In genomic region chrX:18545771-18546170, GRCh38 we compare ENCODE assay signal across 35 cellular contexts.
"Had no signal": no experiment of that assay in that cellular context is flagged by ENCODE, and none has a peak within 500 bp of the region (broad histone marks: within the 10 kb centered on the region; RNA-seq: fewer than 3 reads in every experiment).

No MANE protein-coding gene starts in this region.

- H3K4me3 ChIP-seq: adrenal gland, breast epithelium, cardiac muscle cell, colonic mucosa, esophagus squamous epithelium, gastroesophageal sphincter, heart right ventricle had no signal

- H3K27me3 ChIP-seq: adrenal gland, cardiac muscle cell, colonic mucosa, esophagus squamous epithelium, gastroesophageal sphincter had no signal

- FAIRE-seq: endometrium, endothelial cell of umbilical vein had no signal

- H3K4me1 ChIP-seq: adrenal gland, breast epithelium, colonic mucosa, esophagus squamous epithelium, heart right ventricle had no signal

- H3K36me3 ChIP-seq: adrenal gland, breast epithelium, cardiac muscle cell, colonic mucosa, esophagus squamous epithelium, gastroesophageal sphincter, heart right ventricle had no signal

- H3K9me3 Mint-ChIP-seq: activated CD4-positive, alpha-beta memory T cell treated with anti-CD3 and anti-CD28 coated beads for 36 hours; activated CD4-positive, alpha-beta T cell treated with anti-CD3 and anti-CD28 coated beads, Interleukin-2, amount 10 ng/mL, durations not matched to agents 24 days and 14 days; activated naive CD4-positive, alpha-beta T cell treated with anti-CD3 and anti-CD28 coated beads for 36 hours; activated naive CD4-positive, alpha-beta T cell treated with anti-CD3 and anti-CD28 coated beads, Interleukin-2, amount 50 U/mL, for 24 hours; activated naive CD8-positive, alpha-beta T cell treated with anti-CD3 and anti-CD28 coated beads, Interleukin-2, amount 50 U/mL, for 24 hours; activated T-helper 1 cell treated with anti-CD3 and anti-CD28 coated beads, Interleukin-12 subunit alpha, Interleukin-12 subunit beta, Interleukin-2, Interleukin-4 antibody, amounts not matched to agents 30 ng/mL and 10 ng/mL and 1 ng/mL, durations not matched to agents 14 hours and 24 hours and 36 hours; activated T-helper 2 cell treated with anti-CD3 and anti-CD28 coated beads, Interferon-gamma antibody, Interleukin-2, Interleukin-4, amounts not matched to agents 10 μg/mL and 5 μg/mL and 100 μg/mL, durations not matched to agents 14 hours and 24 hours and 36 hours had no signal

- DNase-seq: activated CD4-positive, alpha-beta memory T cell treated with anti-CD3 and anti-CD28 coated beads for 36 hours; activated CD4-positive, alpha-beta T cell treated with anti-CD3 and anti-CD28 coated beads for 36 hours; activated CD4-positive, alpha-beta T cell treated with anti-CD3 and anti-CD28 coated beads, Interleukin-2, amount 10 ng/mL, durations not matched to agents 24 days and 14 days; activated CD4-positive, CD25-positive, alpha-beta regulatory T cell; activated CD4-positive, CD25-positive, alpha-beta regulatory T cell treated with anti-CD3 and anti-CD28 coated beads, Interleukin-2, amount 50 U/mL, for 72 hours; activated CD8-positive, alpha-beta memory T cell treated with anti-CD3 and anti-CD28 coated beads, Interleukin-2, amount 10 ng/mL, durations not matched to agents 7 days and 5 days; activated CD8-positive, alpha-beta memory T cell treated with anti-CD3 and anti-CD28 coated beads, Interleukin-2, amount 50 U/mL, for 4 hours; activated CD8-positive, alpha-beta T cell treated with anti-CD3 and anti-CD28 coated beads, Interleukin-2, amount 10 ng/mL, durations not matched to agents 7 days and 5 days; activated effector memory CD4-positive, alpha-beta T cell treated with anti-CD3 and anti-CD28 coated beads, Interleukin-2, amount 50 U/mL, for 16 hours; activated naive CD4-positive, alpha-beta T cell treated with anti-CD3 and anti-CD28 coated beads for 36 hours; activated naive CD8-positive, alpha-beta T cell treated with anti-CD3 and anti-CD28 coated beads for 36 hours; activated naive CD8-positive, alpha-beta T cell treated with anti-CD3 and anti-CD28 coated beads, Interleukin-2, amount 50 U/mL, for 24 hours; activated T-cell treated with anti-CD3 and anti-CD28 coated beads, Interleukin-2, amount 50 U/mL, for 1 hour; activated T-cell treated with anti-CD3 and anti-CD28 coated beads, Interleukin-2, amount 50 U/mL, for 48 hours; adrenal gland; amygdala; aorta; central memory CD4-positive, alpha-beta T cell; cerebellar nuclear complex; colonic mucosa; effector CD8-positive, alpha-beta T cell; esophagus squamous epithelium; foreskin melanocyte; heart right ventricle; T-helper 2 cell had no signal

- ATAC-seq: activated CD4-positive, alpha-beta T cell treated with anti-CD3 and anti-CD28 coated beads for 36 hours; activated CD8-positive, alpha-beta memory T cell treated with anti-CD3 and anti-CD28 coated beads, Interleukin-2, amount 10 ng/mL, durations not matched to agents 7 days and 5 days; activated CD8-positive, alpha-beta T cell treated with anti-CD3 and anti-CD28 coated beads, Interleukin-2, amount 10 ng/mL, durations not matched to agents 7 days and 5 days; activated naive CD8-positive, alpha-beta T cell treated with anti-CD3 and anti-CD28 coated beads, Interleukin-2, amount 50 U/mL, for 24 hours; gastroesophageal sphincter; heart right ventricle had no signal

- H3K4me3 Mint-ChIP-seq: activated CD4-positive, alpha-beta memory T cell treated with anti-CD3 and anti-CD28 coated beads for 36 hours; activated CD4-positive, alpha-beta T cell treated with anti-CD3 and anti-CD28 coated beads for 36 hours; activated CD4-positive, alpha-beta T cell treated with anti-CD3 and anti-CD28 coated beads, Interleukin-2, amount 10 ng/mL, durations not matched to agents 24 days and 14 days; activated CD8-positive, alpha-beta memory T cell treated with anti-CD3 and anti-CD28 coated beads, Interleukin-2, amount 10 ng/mL, durations not matched to agents 7 days and 5 days; activated CD8-positive, alpha-beta T cell treated with anti-CD3 and anti-CD28 coated beads, Interleukin-2, amount 10 ng/mL, durations not matched to agents 7 days and 5 days; activated naive CD4-positive, alpha-beta T cell treated with anti-CD3 and anti-CD28 coated beads for 36 hours; activated naive CD4-positive, alpha-beta T cell treated with anti-CD3 and anti-CD28 coated beads, Interleukin-2, amount 50 U/mL, for 24 hours; activated naive CD8-positive, alpha-beta T cell treated with anti-CD3 and anti-CD28 coated beads for 36 hours; activated naive CD8-positive, alpha-beta T cell treated with anti-CD3 and anti-CD28 coated beads, Interleukin-2, amount 50 U/mL, for 24 hours; activated T-helper 1 cell treated with anti-CD3 and anti-CD28 coated beads, Interleukin-12 subunit alpha, Interleukin-12 subunit beta, Interleukin-2, Interleukin-4 antibody, amounts not matched to agents 30 ng/mL and 10 ng/mL and 1 ng/mL, durations not matched to agents 14 hours and 24 hours and 36 hours; brain had no signal

- H3K36me3 Mint-ChIP-seq: activated CD8-positive, alpha-beta memory T cell treated with anti-CD3 and anti-CD28 coated beads, Interleukin-2, amount 10 ng/mL, durations not matched to agents 7 days and 5 days; activated naive CD4-positive, alpha-beta T cell treated with anti-CD3 and anti-CD28 coated beads, Interleukin-2, amount 50 U/mL, for 24 hours; activated naive CD8-positive, alpha-beta T cell treated with anti-CD3 and anti-CD28 coated beads for 36 hours had no signal

- H3K27ac ChIP-seq: adrenal gland, breast epithelium, cardiac muscle cell, colonic mucosa, epithelial cell of prostate, esophagus squamous epithelium, gastroesophageal sphincter, heart right ventricle had no signal

- H3K27ac Mint-ChIP-seq: activated CD4-positive, alpha-beta memory T cell treated with anti-CD3 and anti-CD28 coated beads for 36 hours; activated CD4-positive, alpha-beta T cell treated with anti-CD3 and anti-CD28 coated beads for 36 hours; activated CD4-positive, alpha-beta T cell treated with anti-CD3 and anti-CD28 coated beads, Interleukin-2, amount 10 ng/mL, durations not matched to agents 24 days and 14 days; activated CD8-positive, alpha-beta memory T cell treated with anti-CD3 and anti-CD28 coated beads, Interleukin-2, amount 10 ng/mL, durations not matched to agents 7 days and 5 days; activated CD8-positive, alpha-beta T cell treated with anti-CD3 and anti-CD28 coated beads, Interleukin-2, amount 10 ng/mL, durations not matched to agents 7 days and 5 days; activated naive CD4-positive, alpha-beta T cell treated with anti-CD3 and anti-CD28 coated beads for 36 hours; activated naive CD4-positive, alpha-beta T cell treated with anti-CD3 and anti-CD28 coated beads, Interleukin-2, amount 50 U/mL, for 24 hours; activated naive CD8-positive, alpha-beta T cell treated with anti-CD3 and anti-CD28 coated beads for 36 hours; activated naive CD8-positive, alpha-beta T cell treated with anti-CD3 and anti-CD28 coated beads, Interleukin-2, amount 50 U/mL, for 24 hours; activated T-helper 1 cell treated with anti-CD3 and anti-CD28 coated beads, Interleukin-12 subunit alpha, Interleukin-12 subunit beta, Interleukin-2, Interleukin-4 antibody, amounts not matched to agents 30 ng/mL and 10 ng/mL and 1 ng/mL, durations not matched to agents 14 hours and 24 hours and 36 hours; activated T-helper 2 cell treated with anti-CD3 and anti-CD28 coated beads, Interferon-gamma antibody, Interleukin-2, Interleukin-4, amounts not matched to agents 10 μg/mL and 5 μg/mL and 100 μg/mL, durations not matched to agents 14 hours and 24 hours and 36 hours; brain had no signal

- H3K27me3 Mint-ChIP-seq: activated CD4-positive, alpha-beta memory T cell treated with anti-CD3 and anti-CD28 coated beads for 36 hours; activated CD4-positive, alpha-beta T cell treated with anti-CD3 and anti-CD28 coated beads for 36 hours; activated CD4-positive, alpha-beta T cell treated with anti-CD3 and anti-CD28 coated beads, Interleukin-2, amount 10 ng/mL, durations not matched to agents 24 days and 14 days; activated CD8-positive, alpha-beta memory T cell treated with anti-CD3 and anti-CD28 coated beads, Interleukin-2, amount 10 ng/mL, durations not matched to agents 7 days and 5 days; activated naive CD4-positive, alpha-beta T cell treated with anti-CD3 and anti-CD28 coated beads, Interleukin-2, amount 50 U/mL, for 24 hours; activated naive CD8-positive, alpha-beta T cell treated with anti-CD3 and anti-CD28 coated beads for 36 hours; activated naive CD8-positive, alpha-beta T cell treated with anti-CD3 and anti-CD28 coated beads, Interleukin-2, amount 50 U/mL, for 24 hours had no signal

- H3K4me1 Mint-ChIP-seq: activated CD4-positive, alpha-beta T cell treated with anti-CD3 and anti-CD28 coated beads, Interleukin-2, amount 10 ng/mL, durations not matched to agents 24 days and 14 days; activated naive CD8-positive, alpha-beta T cell treated with anti-CD3 and anti-CD28 coated beads, Interleukin-2, amount 50 U/mL, for 24 hours had no signal

- H3K9me3 ChIP-seq: adrenal gland, breast epithelium, colonic mucosa, esophagus squamous epithelium, gastroesophageal sphincter, heart right ventricle had no signal
